17 cellular contexts compared by ENCODE assay signal in the genomic region with DNA sequence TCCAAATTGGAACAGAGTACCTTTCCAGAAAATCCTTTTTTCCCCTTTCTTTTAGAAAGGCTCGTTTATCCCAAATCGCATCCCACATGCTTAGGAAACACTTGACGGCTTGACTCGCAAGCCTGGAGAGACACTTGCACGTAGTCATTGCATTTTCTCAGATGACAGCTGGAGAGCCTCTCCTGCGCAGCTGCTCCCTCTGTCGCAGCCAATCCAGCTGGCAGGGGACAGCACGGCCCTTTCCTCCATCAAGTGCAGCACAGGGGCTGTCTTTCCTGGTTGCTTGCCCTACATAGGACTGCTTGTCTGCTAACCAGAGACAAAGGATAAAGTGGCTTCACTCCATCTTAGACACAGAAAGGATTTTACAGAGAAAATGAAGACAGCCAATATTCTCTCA.
DNase-seq lines count a peak whose midpoint lies in the region; ATAC-seq and TF ChIP-seq lines count a peak whose summit lies in the region.
"Had no signal": no experiment of that assay in that cellular context is flagged by ENCODE, and none has a peak within 500 bp of the region (broad histone marks: within the 10 kb centered on the region; RNA-seq: fewer than 3 reads in every experiment).

No MANE protein-coding gene starts in this region.

- ATAC-seq in GM23338 (no peak), HG03039 (IDR thresholded peaks at IDR 0.05; ENCODE audit: unreplicated experiment) (no peak)
- ATAC-seq: left lobe of liver; naive thymus-derived CD4-positive, alpha-beta T cell had no signal

- H3K9me3 Mint-ChIP-seq in GM23338 (no peaks in the 10 kb centered on the region), progenitor cell of endocrine pancreas (ENCODE audit: low read depth) (no peaks in the 10 kb centered on the region)
- H3K9me3 Mint-ChIP-seq: activated CD4-positive, alpha-beta memory T cell treated with anti-CD3 and anti-CD28 coated beads for 36 hours; activated T-helper 2 cell treated with anti-CD3 and anti-CD28 coated beads, Interferon-gamma antibody, Interleukin-2, Interleukin-4, amounts not matched to agents 10 μg/mL and 5 μg/mL and 100 μg/mL, durations not matched to agents 14 hours and 24 hours and 36 hours; naive thymus-derived CD4-positive, alpha-beta T cell had no signal

- H3K4me2 ChIP-seq in GM23338: no peak overlapping the region
- H3K4me2 ChIP-seq: hepatocyte, SK-N-SH had no signal

- H3K4me1 Mint-ChIP-seq in GM23338 (no peaks in the 10 kb centered on the region), progenitor cell of endocrine pancreas (ENCODE audit: low read depth) (no peaks in the 10 kb centered on the region)

- H3K4me3 Mint-ChIP-seq in GM23338 (no peak overlapping the region), progenitor cell of endocrine pancreas (ENCODE audit: low read depth) (no peak overlapping the region)
- H3K4me3 Mint-ChIP-seq: activated CD4-positive, alpha-beta memory T cell treated with anti-CD3 and anti-CD28 coated beads for 36 hours; naive thymus-derived CD4-positive, alpha-beta T cell had no signal

- H3K36me3 ChIP-seq in GM23338 (ENCODE audit: insufficient read depth) (no peaks in the 10 kb centered on the region), BE2C (no peaks in the 10 kb centered on the region)
- H3K36me3 ChIP-seq: tibial nerve had no signal

- H3K27ac ChIP-seq in GM23338 (ENCODE audit: low read depth): no peak overlapping the region
- H3K27ac ChIP-seq: hepatocyte, tibial nerve had no signal

- H3K9me2 ChIP-seq in GM23338 (ENCODE audit: insufficient read depth): no peaks in the 10 kb centered on the region
- H3K9me2 ChIP-seq: SK-N-SH had no signal

- no peaks in the 10 kb centered on the region for H3K9me3 ChIP-seq in BE2C
- H3K9me3 ChIP-seq: SK-N-SH, tibial nerve had no signal

- H4K20me1 ChIP-seq in GM23338 (replicated peaks; ENCODE audit: insufficient read depth): no peaks in the 10 kb centered on the region

- H3F3A ChIP-seq in GM23338 (replicated peaks; ENCODE audit: low read depth): no peaks in the 10 kb centered on the region

- TF ChIP-seq CTCF in GM23338 (conservative IDR thresholded peaks at IDR 0.05; ENCODE audit: low read depth in 2 of 2) (no peak), progenitor cell of endocrine pancreas (IDR thresholded peaks at IDR 0.05; ENCODE audit: unreplicated experiment) (no peak), BE2C (IDR thresholded peaks at IDR 0.05; ENCODE audit: low read depth, low read length) (no peak)

- H2AFZ ChIP-seq in GM23338: 0 out of 2 replicates have a peak overlapping the region, but pooled peaks have one; percentile 6
- H2AFZ ChIP-seq: hepatocyte had no signal

- no peak overlapping the region for H3K27ac Mint-ChIP-seq in GM23338
- H3K27ac Mint-ChIP-seq in progenitor cell of endocrine pancreas: no peak overlapping the region
- H3K27ac Mint-ChIP-seq: activated CD4-positive, alpha-beta memory T cell treated with anti-CD3 and anti-CD28 coated beads for 36 hours; activated T-helper 2 cell treated with anti-CD3 and anti-CD28 coated beads, Interferon-gamma antibody, Interleukin-2, Interleukin-4, amounts not matched to agents 10 μg/mL and 5 μg/mL and 100 μg/mL, durations not matched to agents 14 hours and 24 hours and 36 hours; naive thymus-derived CD4-positive, alpha-beta T cell had no signal

- H3K27me3 ChIP-seq in GM23338 (ENCODE audit: insufficient read depth): no peaks in the 10 kb centered on the region
- H3K27me3 ChIP-seq in BE2C: no peaks in the 10 kb centered on the region
- H3K27me3 ChIP-seq: hepatocyte, tibial nerve had no signal

- H3K4me3 ChIP-seq in GM23338 (no peak overlapping the region), BE2C (ENCODE audit: low read depth, low read length) (no peak overlapping the region)
- H3K4me3 ChIP-seq: hepatocyte, tibial nerve had no signal

- H3K4me1 ChIP-seq in GM23338 (ENCODE audit: insufficient read depth) (no peaks in the 10 kb centered on the region), BE2C (no peaks in the 10 kb centered on the region)
- H3K4me1 ChIP-seq: tibial nerve had no signal

- H3K36me3 Mint-ChIP-seq in GM23338 (ENCODE audit: low read depth) (no peaks in the 10 kb centered on the region), progenitor cell of endocrine pancreas (ENCODE audit: insufficient read depth) (no peaks in the 10 kb centered on the region)
- H3K36me3 Mint-ChIP-seq: activated CD4-positive, alpha-beta memory T cell treated with anti-CD3 and anti-CD28 coated beads for 36 hours; naive thymus-derived CD4-positive, alpha-beta T cell had no signal

- DNase-seq in GM23338 (ENCODE audit: low spot score) (peak; percentile 4), NCI-H2029 (lab: John Stamatoyannopoulos, UW) (peak; percentile 76), RPMI7951 (ENCODE audit: low read depth) (peak; percentile 20), myocyte (ENCODE audit: low read depth) (peak; percentile 76), progenitor cell of endocrine pancreas (ENCODE audit: low spot score, unreplicated experiment) (no peak), NCI-H446 (lab: John Stamatoyannopoulos, UW) (no peak), BE2C (no peak)
- DNase-seq: activated CD4-positive, alpha-beta memory T cell treated with anti-CD3 and anti-CD28 coated beads for 36 hours; naive thymus-derived CD4-positive, alpha-beta T cell; SK-N-SH; stimulated activated CD4-positive, alpha-beta T cell treated with anti-CD3 and anti-CD28 coated beads, Interleukin-1b, Interleukin-23, amount 100 ng/mL, for 48 hours; stimulated activated CD8-positive, alpha-beta memory T cell treated with anti-CD3 and anti-CD28 coated beads, Interleukin-4, amount 100 ng/mL, for 48 hours had no signal

- no peaks in the 10 kb centered on the region for H3K27me3 Mint-ChIP-seq in GM23338 (ENCODE audit: insufficient read depth, low read depth, poor library complexity)
- H3K27me3 Mint-ChIP-seq in progenitor cell of endocrine pancreas: no peaks in the 10 kb centered on the region
- H3K27me3 Mint-ChIP-seq: activated CD4-positive, alpha-beta memory T cell treated with anti-CD3 and anti-CD28 coated beads for 36 hours; naive thymus-derived CD4-positive, alpha-beta T cell had no signal

- H3K79me2 ChIP-seq in GM23338 (replicated peaks; ENCODE audit: insufficient read depth): no peaks in the 10 kb centered on the region
- H3K79me2 ChIP-seq: hepatocyte had no signal

TF ChIP-seq in GM23338, 12 proteins besides CTCF, POLR2A, EP300 and RAD21:
- TF ChIP-seq, protein P1, sequence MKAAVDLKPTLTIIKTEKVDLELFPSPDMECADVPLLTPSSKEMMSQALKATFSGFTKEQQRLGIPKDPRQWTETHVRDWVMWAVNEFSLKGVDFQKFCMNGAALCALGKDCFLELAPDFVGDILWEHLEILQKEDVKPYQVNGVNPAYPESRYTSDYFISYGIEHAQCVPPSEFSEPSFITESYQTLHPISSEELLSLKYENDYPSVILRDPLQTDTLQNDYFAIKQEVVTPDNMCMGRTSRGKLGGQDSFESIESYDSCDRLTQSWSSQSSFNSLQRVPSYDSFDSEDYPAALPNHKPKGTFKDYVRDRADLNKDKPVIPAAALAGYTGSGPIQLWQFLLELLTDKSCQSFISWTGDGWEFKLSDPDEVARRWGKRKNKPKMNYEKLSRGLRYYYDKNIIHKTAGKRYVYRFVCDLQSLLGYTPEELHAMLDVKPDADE (IDR thresholded peaks at IDR 0.05): no peak
- TF ChIP-seq EZH2 (IDR thresholded peaks at IDR 0.05; ENCODE audit: low read depth, unreplicated experiment) (no peak), POLR2AphosphoS5 (IDR thresholded peaks at IDR 0.05; ENCODE audit: low read depth) (no peak), JUNB (IDR thresholded peaks at IDR 0.05; ENCODE audit: unreplicated experiment) (no peak)

Comparison
In these comparisons a context has a peak if more than half of its experiments do, and no peak if none do; other contexts are left out.
1. DNase-seq: peak in GM23338 (single experiment), NCI-H2029 (single experiment), RPMI7951 (single experiment) and myocyte (single experiment); none in progenitor cell of endocrine pancreas (single experiment), NCI-H446 (0 of 2) and BE2C (single experiment).